In the genomic region with DNA sequence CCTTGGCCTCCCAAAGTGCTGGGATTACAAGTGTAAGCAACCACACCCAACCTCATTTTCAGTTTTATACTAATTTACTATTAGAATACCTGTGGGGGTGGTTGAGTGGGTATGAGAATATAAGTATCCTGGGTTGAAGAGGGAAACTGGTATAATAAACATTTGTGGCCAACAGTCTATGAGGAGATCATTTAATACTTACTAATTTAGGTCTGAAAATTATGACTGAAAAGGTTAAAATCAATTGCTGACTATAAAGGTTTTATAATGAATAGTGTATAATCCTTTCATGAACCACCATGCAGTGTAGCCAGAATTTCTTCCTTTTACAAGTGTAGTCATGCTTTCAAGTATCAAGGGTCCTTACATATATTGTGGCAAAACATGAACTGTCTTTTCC, we compare ENCODE assay signal across 21 cellular contexts.
"Had no signal": no experiment of that assay in that cellular context is flagged by ENCODE, and none has a peak within 500 bp of the region (broad histone marks: within the 10 kb centered on the region; RNA-seq: fewer than 3 reads in every experiment).

No MANE protein-coding gene starts in this region.

- H3K27me3 ChIP-seq: dorsolateral prefrontal cortex, hepatocyte, right lobe of liver, tibial artery, upper lobe of left lung, uterus had no signal

- H3K27me3 Mint-ChIP-seq: naive B cell; stimulated activated memory B cell treated with anti-CD40 and anti-IgM and Interleukin-4, amounts not matched to agents 10 μg/mL and 1 μg/mL and 100 μg/mL, for 72 hours; stimulated activated naive CD8-positive, alpha-beta T cell treated with anti-CD3 and anti-CD28 coated beads, Interleukin-15, Interleukin-2, amounts not matched to agents 100 ng/mL and 50 ng/mL, for 24 hours had no signal

- H3K4me1 ChIP-seq: right lobe of liver, uterus had no signal

- H3K9me3 ChIP-seq: psoas muscle, right lobe of liver, tibial artery, upper lobe of left lung, uterus had no signal

- H3K36me3 ChIP-seq: uterus had no signal

- H3K27ac ChIP-seq: dorsolateral prefrontal cortex, hepatocyte, parathyroid adenoma, psoas muscle, right lobe of liver, tibial artery, upper lobe of left lung, uterus had no signal

- ATAC-seq: left colon; left ventricle myocardium superior; psoas muscle; right lobe of liver; stimulated activated memory B cell treated with anti-CD40 and anti-IgM and Interleukin-4, amounts not matched to agents 10 μg/mL and 1 μg/mL and 100 μg/mL, for 72 hours had no signal

- H3K27ac Mint-ChIP-seq: nephron progenitor cell; stimulated activated naive CD8-positive, alpha-beta T cell treated with anti-CD3 and anti-CD28 coated beads, Interleukin-15, Interleukin-2, amounts not matched to agents 100 ng/mL and 50 ng/mL, for 24 hours had no signal

- H3K9me3 Mint-ChIP-seq: naive B cell; nephron progenitor cell; stimulated activated memory B cell treated with anti-CD40 and anti-IgM and Interleukin-4, amounts not matched to agents 10 μg/mL and 1 μg/mL and 100 μg/mL, for 72 hours; stimulated activated naive CD8-positive, alpha-beta T cell treated with anti-CD3 and anti-CD28 coated beads, Interleukin-15, Interleukin-2, amounts not matched to agents 100 ng/mL and 50 ng/mL, for 24 hours had no signal

- DNase-seq: dorsolateral prefrontal cortex; effector CD8-positive, alpha-beta T cell; foreskin melanocyte; head of caudate nucleus; left colon; left ventricle myocardium superior; mesendoderm; naive B cell; nephron progenitor cell; psoas muscle; retina; right lobe of liver; stimulated activated CD4-positive, alpha-beta T cell treated with anti-CD3 and anti-CD28 coated beads, Interleukin-4, amount 100 ng/mL, for 1 hour; stimulated activated CD8-positive, alpha-beta memory T cell treated with anti-CD3 and anti-CD28 coated beads, Interleukin-4, amount 100 ng/mL, for 48 hours; tibial artery; upper lobe of left lung; uterus had no signal

- H3K4me3 Mint-ChIP-seq: naive B cell; nephron progenitor cell; stimulated activated memory B cell treated with anti-CD40 and anti-IgM and Interleukin-4, amounts not matched to agents 10 μg/mL and 1 μg/mL and 100 μg/mL, for 72 hours; stimulated activated naive CD8-positive, alpha-beta T cell treated with anti-CD3 and anti-CD28 coated beads, Interleukin-15, Interleukin-2, amounts not matched to agents 100 ng/mL and 50 ng/mL, for 24 hours had no signal

- H3K4me3 ChIP-seq: dorsolateral prefrontal cortex, hepatocyte, psoas muscle, right lobe of liver, tibial artery, upper lobe of left lung, uterus had no signal
